1 cellular context compared by ENCODE assay signal in genomic region chr1:89871768-89872473, GRCh38.
TF ChIP-seq lines count a peak whose summit lies in the region.

No MANE protein-coding gene starts in this region.

TF ChIP-seq in IMR-90, 13 proteins besides CTCF, POLR2A, EP300 and RAD21:
- TF ChIP-seq SMC3 (IDR thresholded peaks at IDR 0.05; ENCODE audit: low read depth, low read length): no peak
